ENCODE assay signal across 19 cellular contexts in the genomic region with DNA sequence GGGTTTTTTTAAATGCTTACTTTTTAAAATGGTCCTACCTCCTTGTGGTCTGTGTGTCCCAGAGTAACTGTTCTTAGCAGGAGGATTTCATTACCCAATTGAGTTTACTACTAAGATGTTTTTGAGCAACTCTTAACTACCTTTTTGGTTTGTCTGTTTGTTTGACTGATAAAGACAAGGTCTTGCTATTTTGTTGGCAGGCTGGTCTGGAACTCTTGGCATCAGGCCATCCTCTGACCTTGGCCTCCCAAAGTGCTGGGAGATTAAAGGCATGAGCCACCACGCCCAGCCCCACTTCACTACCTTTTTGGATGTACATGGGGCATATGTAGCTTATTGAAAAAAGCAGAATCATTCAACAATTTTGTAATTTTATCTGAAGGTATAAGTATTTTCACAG. TPM values are rescaled to one million over a fixed set of nuclear protein-coding genes. Genes with fewer than 3 reads are reported as not detected.
A peak's percentile ranks its signal among the peaks of the same experiment; 100 is the strongest.
DNase-seq lines count a peak whose midpoint lies in the region; ATAC-seq, FAIRE-seq and TF ChIP-seq lines count a peak whose summit lies in the region.
"Had no signal": no experiment of that assay in that cellular context is flagged by ENCODE, and none has a peak within 500 bp of the region (broad histone marks: within the 10 kb centered on the region; RNA-seq: fewer than 3 reads in every experiment).

No MANE protein-coding gene starts in this region.

- H3K4me2 ChIP-seq in GM23338: no peak overlapping the region

- no peaks in the 10 kb centered on the region for H4K20me1 ChIP-seq in GM23338 (replicated peaks; ENCODE audit: insufficient read depth)

- H3K4me1 ChIP-seq in BE2C (no peaks in the 10 kb centered on the region), GM23338 (ENCODE audit: insufficient read depth) (no peaks in the 10 kb centered on the region), adrenal gland (replicated peaks in 1 of 2) (peaks cover 7 to 15% of the 10 kb centered on the region in 2 donors), heart right ventricle (peaks cover 0 to 10% (median 0%) of the 10 kb centered on the region in 9 donors)
- H3K4me1 ChIP-seq: tibial nerve had no signal

- H3K4me3 ChIP-seq in BE2C (ENCODE audit: low read depth, low read length) (no peak overlapping the region), GM23338 (no peak overlapping the region), adrenal gland (no peak overlapping the region), heart right ventricle (no peak overlapping the region)
- H3K4me3 ChIP-seq: ovary, SK-N-MC, skin epidermis, tibial nerve had no signal

- H3K27ac Mint-ChIP-seq in GM23338: 0 out of 2 replicates have a peak overlapping the region, but pooled peaks have one; percentile 4
- no peak overlapping the region for H3K27ac Mint-ChIP-seq in activated naive CD4-positive, alpha-beta T cell treated with anti-CD3 and anti-CD28 coated beads, Interleukin-2, amount 50 U/mL, for 72 hours
- no peak overlapping the region for H3K27ac Mint-ChIP-seq in activated naive CD8-positive, alpha-beta T cell treated with anti-CD3 and anti-CD28 coated beads for 36 hours
- H3K27ac Mint-ChIP-seq: activated CD4-positive, alpha-beta T cell treated with anti-CD3 and anti-CD28 coated beads, Interleukin-2, amount 10 ng/mL, durations not matched to agents 7 days and 5 days; activated naive CD4-positive, alpha-beta T cell treated with anti-CD3 and anti-CD28 coated beads, Interleukin-2, amount 10 ng/mL, durations not matched to agents 7 days and 5 days had no signal

- H3K27me3 Mint-ChIP-seq in GM23338 (ENCODE audit: insufficient read depth, low read depth, poor library complexity): no peaks in the 10 kb centered on the region
- H3K27me3 Mint-ChIP-seq in activated naive CD8-positive, alpha-beta T cell treated with anti-CD3 and anti-CD28 coated beads for 36 hours: no peaks in the 10 kb centered on the region
- H3K27me3 Mint-ChIP-seq: activated CD4-positive, alpha-beta T cell treated with anti-CD3 and anti-CD28 coated beads, Interleukin-2, amount 10 ng/mL, durations not matched to agents 7 days and 5 days; activated naive CD4-positive, alpha-beta T cell treated with anti-CD3 and anti-CD28 coated beads, Interleukin-2, amount 10 ng/mL, durations not matched to agents 7 days and 5 days had no signal

- H3F3A ChIP-seq in GM23338 (replicated peaks; ENCODE audit: low read depth): no peaks in the 10 kb centered on the region

- peaks cover 63% of the 10 kb centered on the region for H3K79me2 ChIP-seq in GM23338 (replicated peaks; ENCODE audit: insufficient read depth)

- WGBS in adrenal gland, 4 donors: 36 to 61% (median 42%) methylated on average over 1 of the region's 1 CpG
- WGBS in heart right ventricle, 2 donors: 44 to 49% methylated on average over 1 of the region's 1 CpG

- no peak for ATAC-seq in GM23338
- peak in 5 of 8 donors; percentile 49 to 63 (median 59) for ATAC-seq in heart right ventricle
- no peak for ATAC-seq in activated naive CD4-positive, alpha-beta T cell treated with anti-CD3 and anti-CD28 coated beads, Interleukin-2, amount 50 U/mL, for 72 hours

- H3K36me3 Mint-ChIP-seq in GM23338 (ENCODE audit: low read depth): peaks cover 41% of the 10 kb centered on the region
- H3K36me3 Mint-ChIP-seq in activated naive CD4-positive, alpha-beta T cell treated with anti-CD3 and anti-CD28 coated beads, Interleukin-2, amount 50 U/mL, for 72 hours: peaks cover 30 to 49% of the 10 kb centered on the region in 2 donors
- H3K36me3 Mint-ChIP-seq in activated naive CD8-positive, alpha-beta T cell treated with anti-CD3 and anti-CD28 coated beads for 36 hours: peaks cover 54% of the 10 kb centered on the region

- H3K4me3 Mint-ChIP-seq in GM23338: no peak overlapping the region
- H3K4me3 Mint-ChIP-seq in activated naive CD8-positive, alpha-beta T cell treated with anti-CD3 and anti-CD28 coated beads for 36 hours: no peak overlapping the region
- H3K4me3 Mint-ChIP-seq: activated CD4-positive, alpha-beta T cell treated with anti-CD3 and anti-CD28 coated beads, Interleukin-2, amount 10 ng/mL, durations not matched to agents 7 days and 5 days; activated naive CD4-positive, alpha-beta T cell treated with anti-CD3 and anti-CD28 coated beads, Interleukin-2, amount 10 ng/mL, durations not matched to agents 7 days and 5 days had no signal

- intact Hi-C loops in adrenal gland (cut with DNase I): no loop called here
- intact Hi-C loops in heart right ventricle (cut with DNase I): no loop called here

- DNase-seq in BE2C (peak; percentile 30), GM23338 (ENCODE audit: low spot score) (no peak), adrenal gland (peak; percentile 73 to 86 (median 75)), heart right ventricle (peak; percentile 30 to 45), middle frontal gyrus (ENCODE audit: extremely low spot score, low spot score) (no peak), GM12892 (ENCODE audit: insufficient read length) (no peak)
- DNase-seq in activated naive CD4-positive, alpha-beta T cell treated with anti-CD3 and anti-CD28 coated beads, Interleukin-2, amount 50 U/mL, for 72 hours (ENCODE audit: low spot score in 2 of 2): no peak
- no peak for DNase-seq in activated naive CD8-positive, alpha-beta T cell treated with anti-CD3 and anti-CD28 coated beads for 36 hours
- DNase-seq: activated CD4-positive, alpha-beta T cell treated with anti-CD3 and anti-CD28 coated beads, Interleukin-2, amount 10 ng/mL, durations not matched to agents 7 days and 5 days; activated naive CD4-positive, alpha-beta T cell treated with anti-CD3 and anti-CD28 coated beads, Interleukin-2, amount 10 ng/mL, durations not matched to agents 7 days and 5 days; brain microvascular endothelial cell; HCEC 1CT; hypothalamus; kidney glomerular epithelial cell; ovary had no signal

- H3K4me1 Mint-ChIP-seq in GM23338: peaks cover 4% of the 10 kb centered on the region; the same call in 2 of the 3 replicates
- peaks cover 14% of the 10 kb centered on the region for H3K4me1 Mint-ChIP-seq in activated naive CD8-positive, alpha-beta T cell treated with anti-CD3 and anti-CD28 coated beads for 36 hours
- H3K4me1 Mint-ChIP-seq: activated CD4-positive, alpha-beta T cell treated with anti-CD3 and anti-CD28 coated beads, Interleukin-2, amount 10 ng/mL, durations not matched to agents 7 days and 5 days; activated naive CD4-positive, alpha-beta T cell treated with anti-CD3 and anti-CD28 coated beads, Interleukin-2, amount 10 ng/mL, durations not matched to agents 7 days and 5 days had no signal

- peaks cover 10% of the 10 kb centered on the region; the same call in 2 of the 3 replicates for H3K9me3 Mint-ChIP-seq in GM23338
- peaks cover 0 to 7% of the 10 kb centered on the region in 2 donors for H3K9me3 Mint-ChIP-seq in activated naive CD4-positive, alpha-beta T cell treated with anti-CD3 and anti-CD28 coated beads, Interleukin-2, amount 50 U/mL, for 72 hours
- peaks cover 13% of the 10 kb centered on the region for H3K9me3 Mint-ChIP-seq in activated naive CD8-positive, alpha-beta T cell treated with anti-CD3 and anti-CD28 coated beads for 36 hours
- H3K9me3 Mint-ChIP-seq: activated naive CD4-positive, alpha-beta T cell treated with anti-CD3 and anti-CD28 coated beads, Interleukin-2, amount 10 ng/mL, durations not matched to agents 7 days and 5 days had no signal

- FAIRE-seq in GM12892 (lab: Jason Lieb, UNC): no peak
- FAIRE-seq: D721Med had no signal

- no peaks in the 10 kb centered on the region for H3K9me2 ChIP-seq in GM23338 (ENCODE audit: insufficient read depth)

- no peaks in the 10 kb centered on the region for H3K27me3 ChIP-seq in BE2C
- no peaks in the 10 kb centered on the region for H3K27me3 ChIP-seq in GM23338 (ENCODE audit: insufficient read depth)
- H3K27me3 ChIP-seq in adrenal gland: no peaks in the 10 kb centered on the region
- no peaks in the 10 kb centered on the region for H3K27me3 ChIP-seq in heart right ventricle
- H3K27me3 ChIP-seq: brain microvascular endothelial cell, ovary, tibial nerve had no signal

- H3K9me3 ChIP-seq in BE2C: no peaks in the 10 kb centered on the region
- no peaks in the 10 kb centered on the region for H3K9me3 ChIP-seq in adrenal gland (replicated peaks in 1 of 3)
- H3K9me3 ChIP-seq in heart right ventricle: peaks cover 0 to 22% (median 0%) of the 10 kb centered on the region in 11 donors
- H3K9me3 ChIP-seq: ovary had no signal

- no peak overlapping the region for H2AFZ ChIP-seq in GM23338

- H3K36me3 ChIP-seq in BE2C (no peaks in the 10 kb centered on the region), GM23338 (ENCODE audit: insufficient read depth) (peaks cover 4% of the 10 kb centered on the region; the same call in 1 of the 2 replicates), adrenal gland (replicated peaks in 1 of 2) (peaks cover 0 to 6% of the 10 kb centered on the region in 2 donors), heart right ventricle (peaks cover 0 to 42% (median 8%) of the 10 kb centered on the region in 9 donors)
- H3K36me3 ChIP-seq: brain microvascular endothelial cell, ovary had no signal

- H3K27ac ChIP-seq in GM23338 (ENCODE audit: low read depth) (no peak overlapping the region), adrenal gland (peak overlapping the region in 1 of 5 donors; percentile 15), heart right ventricle (peak overlapping the region in 1 of 10 donors; percentile 4)
- H3K27ac ChIP-seq: brain microvascular endothelial cell, ovary, SK-N-MC, skin epidermis, tibial nerve had no signal

- TF ChIP-seq POLR2A in adrenal gland (IDR thresholded peaks at IDR 0.05) (no peak), GM12892 (IDR thresholded peaks at IDR 0.05; ENCODE audit: low read depth, low read length) (no peak)

- TF ChIP-seq CTCF in BE2C (IDR thresholded peaks at IDR 0.05; ENCODE audit: low read depth, low read length) (no peak), GM23338 (conservative IDR thresholded peaks at IDR 0.05; ENCODE audit: low read depth in 2 of 2) (no peak), adrenal gland (IDR thresholded peaks at IDR 0.05) (no peak), heart right ventricle (IDR thresholded peaks at IDR 0.05) (no peak)

TF ChIP-seq in GM23338, 12 proteins besides CTCF, POLR2A, EP300 and RAD21:
- no peak for TF ChIP-seq EZH2 (IDR thresholded peaks at IDR 0.05; ENCODE audit: low read depth, unreplicated experiment)
- TF ChIP-seq POLR2AphosphoS5 (IDR thresholded peaks at IDR 0.05; ENCODE audit: low read depth): no peak
- TF ChIP-seq NANOG (IDR thresholded peaks at IDR 0.05; ENCODE audit: borderline replicate concordance): no peak

RNA-seq across cellular contexts. Expression of gene MRPS9, which starts 14.9 kb away (rescaled TPM):
- 16.4 TPM for polyA plus RNA-seq in BE2C (2012; ENCODE audit: insufficient read depth, insufficient read length, low read depth)
- 64.7 and 70.9 TPM in 2 replicates for total RNA-seq in GM23338 (2014; rRNA removed; shearing (Covaris generic))
- polyA plus RNA-seq in GM23338 (2016; fragmentation: Nextera tagmentation; extraction: Ambion mirVana) (65.2 and 78.9 TPM in 2 replicates), adrenal gland (10 to 100 TPM; 45.4 to 69.2 (median 59.1) TPM), heart right ventricle (10 to 100 TPM; 62.6 to 89.6 TPM)
- total RNA-seq in adrenal gland (10 to 100 TPM; 24.1 to 54.0 (median 33.5) TPM), heart right ventricle (10 to 100 TPM; 43.5 to 79.4 (median 61.5) TPM)
- 10 to 100 TPM; 36.0 to 36.8 TPM for total RNA-seq in activated naive CD4-positive, alpha-beta T cell treated with anti-CD3 and anti-CD28 coated beads, Interleukin-2, amount 50 U/mL, for 72 hours
- 32.1 TPM for polyA plus RNA-seq in GM12892 (2012; ENCODE audit: missing spikeins)
- 10 to 100 TPM; 52.2 to 57.1 TPM for total RNA-seq in activated naive CD8-positive, alpha-beta T cell treated with anti-CD3 and anti-CD28 coated beads for 36 hours

Comparison
In these comparisons a context has a peak if more than half of its experiments do, and no peak if none do; other contexts are left out.
1. DNase-seq: peak in BE2C (single experiment), adrenal gland (7 of 7) and heart right ventricle (2 of 2); none in GM23338 (single experiment), activated naive CD4-positive, alpha-beta T cell treated with anti-CD3 and anti-CD28 coated beads, Interleukin-2, amount 50 U/mL, for 72 hours (0 of 2), middle frontal gyrus (single experiment), GM12892 (single experiment) and activated naive CD8-positive, alpha-beta T cell treated with anti-CD3 and anti-CD28 coated beads for 36 hours (single experiment).
2. ATAC-seq: peak in heart right ventricle (5 of 8); none in GM23338 (single experiment) and activated naive CD4-positive, alpha-beta T cell treated with anti-CD3 and anti-CD28 coated beads, Interleukin-2, amount 50 U/mL, for 72 hours (0 of 2).